Comparison of ENCODE assay signal across 6 cellular contexts in the genomic region with DNA sequence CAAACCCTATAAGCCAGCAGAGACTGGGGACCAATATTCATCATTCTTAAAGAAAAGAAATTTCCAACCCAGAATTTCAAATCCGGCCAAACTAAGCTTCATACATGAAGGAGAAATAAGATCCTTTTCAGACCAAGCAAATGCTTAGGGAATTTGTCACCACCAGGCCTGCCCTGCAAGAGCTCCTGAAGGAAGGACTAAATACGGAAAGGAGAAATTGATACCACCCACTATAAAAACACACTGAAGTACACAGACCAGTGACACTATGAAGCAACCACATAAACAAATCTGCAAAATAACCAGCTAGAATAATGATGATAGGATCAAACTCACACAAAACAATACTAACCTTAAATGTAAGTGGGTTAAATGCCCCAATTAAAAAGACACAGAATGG.
"Had no signal": no experiment of that assay in that cellular context is flagged by ENCODE, and none has a peak within 500 bp of the region (broad histone marks: within the 10 kb centered on the region; RNA-seq: fewer than 3 reads in every experiment).

No MANE protein-coding gene starts in this region.

- DNase-seq: H9, HCEC 1CT, KBM-7 had no signal

- H3K4me3 ChIP-seq: GM23338 had no signal

- H2AFZ ChIP-seq: GM23338 had no signal

- ATAC-seq: GM23338, HepG2 had no signal

- H3K4me2 ChIP-seq: GM23338 had no signal

- H3K27ac ChIP-seq: HL-60 had no signal
